Comparison of ENCODE assay signal across 12 cellular contexts in the genomic region with DNA sequence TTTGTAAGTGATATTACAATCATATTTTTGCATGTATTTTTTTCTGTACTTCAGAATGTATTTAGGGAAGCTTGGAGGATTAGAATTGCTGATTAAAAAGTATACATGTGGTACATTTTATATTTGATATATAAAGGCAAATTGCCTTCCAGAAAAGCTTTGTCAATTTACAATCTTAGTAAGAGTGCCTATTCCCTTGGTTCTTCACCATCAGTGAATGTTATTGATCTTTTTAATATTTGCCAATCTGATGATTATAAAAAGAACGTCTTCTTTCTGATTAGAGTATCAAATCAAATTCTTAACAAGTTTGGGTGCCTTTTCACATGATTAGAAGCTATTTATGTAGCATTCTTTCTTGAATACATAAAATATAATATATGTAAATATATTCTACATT. TPM values are rescaled to one million over a fixed set of nuclear protein-coding genes. Genes with fewer than 3 reads are reported as not detected.
"Had no signal": no experiment of that assay in that cellular context is flagged by ENCODE, and none has a peak within 500 bp of the region (broad histone marks: within the 10 kb centered on the region; RNA-seq: fewer than 3 reads in every experiment).

No MANE protein-coding gene starts in this region.

- H3K4me1 ChIP-seq: HAP-1 had no signal

- DNase-seq: GM23248, GOT3, H7, H9, HCEC 1CT, HFFc6 had no signal

- H3K9me3 ChIP-seq: HAP-1 had no signal

- H3K4me3 ChIP-seq: GM23248, GM23338, HAP-1 had no signal

- H3K36me3 ChIP-seq: HAP-1 had no signal

- H3K4me2 ChIP-seq: GM23338 had no signal

- FAIRE-seq: H1, H54 had no signal

- H3K27ac ChIP-seq: GM23248 had no signal

- H3K9ac ChIP-seq: GM23248 had no signal

- H2AFZ ChIP-seq: GM23248, GM23338 had no signal

- ATAC-seq: GM23338, HCT116 had no signal

RNA-seq across cellular contexts. Expression of gene WDR49, which starts 9.1 kb away (rescaled TPM):
- total RNA-seq: GM23248, H4, HFFc6 had no signal
- polyA plus RNA-seq: GM23248 had no signal
